In the genomic region with DNA sequence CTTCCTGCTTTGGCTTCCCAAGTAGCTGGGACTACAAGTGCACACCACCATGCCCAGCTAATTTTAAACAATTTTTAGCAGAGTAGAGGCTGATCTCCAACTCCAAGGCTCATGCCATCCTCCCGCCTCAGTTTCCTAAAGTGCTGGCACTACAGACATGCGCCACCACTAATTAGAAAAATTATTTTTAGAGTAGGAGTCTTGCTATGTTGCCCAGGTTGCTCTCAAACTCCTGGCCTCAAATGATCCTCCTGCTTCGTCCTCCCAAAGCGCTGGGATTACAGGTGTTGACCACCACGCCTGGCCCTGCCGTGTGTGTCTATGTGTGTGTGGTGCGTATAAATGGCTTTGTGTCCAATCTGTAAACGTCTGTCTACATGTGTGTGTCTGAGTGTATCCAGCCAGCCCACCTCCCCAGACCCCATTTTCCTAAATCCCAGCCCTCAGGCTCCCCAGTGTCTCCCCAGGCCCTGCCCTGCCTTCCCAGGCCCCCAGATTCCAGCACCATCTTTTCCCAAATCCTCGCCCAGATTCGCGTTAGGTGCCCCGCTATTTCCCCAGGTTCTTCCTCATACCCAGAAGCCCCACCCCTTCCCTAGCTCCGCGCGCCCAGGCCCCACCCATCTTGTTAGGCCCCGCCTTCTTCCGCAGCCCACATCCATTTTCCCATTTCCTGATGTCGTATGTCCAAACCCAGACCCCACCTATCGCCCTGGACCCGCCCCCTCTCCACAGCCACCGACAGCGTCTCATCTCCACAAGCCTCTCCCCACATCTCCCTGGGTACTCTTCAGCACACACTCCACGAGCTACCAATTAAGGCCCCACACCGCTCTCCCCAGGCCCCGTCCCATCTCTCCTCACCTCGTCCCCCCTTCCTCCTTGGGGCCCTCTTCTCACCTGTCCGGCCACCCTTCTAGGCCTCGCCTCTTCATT, we compare ENCODE assay signal across 9 cellular contexts. TPM values are rescaled to one million over a fixed set of nuclear protein-coding genes. Genes with fewer than 3 reads are reported as not detected.
A peak's percentile ranks its signal among the peaks of the same experiment; 100 is the strongest.
DNase-seq lines count a peak whose midpoint lies in the region; FAIRE-seq and TF ChIP-seq lines count a peak whose summit lies in the region.
"Had no signal": no experiment of that assay in that cellular context is flagged by ENCODE, and none has a peak within 500 bp of the region (broad histone marks: within the 10 kb centered on the region; RNA-seq: fewer than 3 reads in every experiment).

No MANE protein-coding gene starts in this region.

- no peaks in the 10 kb centered on the region for H3K9me3 Mint-ChIP-seq in endothelial cell (ENCODE audit: unreplicated experiment)

- H3K4me3 Mint-ChIP-seq in endothelial cell (ENCODE audit: unreplicated experiment): peak overlapping the region; percentile 56

- peak overlapping the region; percentile 6 for H3K27ac Mint-ChIP-seq in endothelial cell (ENCODE audit: unreplicated experiment)

- H3K79me2 ChIP-seq in OCI-LY7 (ENCODE audit: insufficient read depth, low read depth, low read length) (no peaks in the 10 kb centered on the region), smooth muscle cell (ENCODE audit: low read depth) (no peaks in the 10 kb centered on the region)

- peaks cover 8% of the 10 kb centered on the region for H3K4me1 ChIP-seq in OCI-LY7 (ENCODE audit: insufficient read depth, low read length, poor library complexity, severe bottlenecking)
- H3K4me1 ChIP-seq in smooth muscle cell (ENCODE audit: low read depth): no peaks in the 10 kb centered on the region

- POLR2A ChIA-PET in OCI-LY7 (lab: Charles Lee): no interaction called here

- H3K27ac ChIP-seq in OCI-LY7 (ENCODE audit: low read depth, low read length, poor library complexity, severe bottlenecking) (no peak overlapping the region), smooth muscle cell (ENCODE audit: low read depth) (no peak overlapping the region)

- DNase-seq in DMS53 (lab: John Stamatoyannopoulos, UW) (peak; percentile 62), DMS53 treated with DMSO at 0.1 percent for 48 hours (lab: John Stamatoyannopoulos, UW; ENCODE audit: unreplicated experiment) (no peak), OCI-LY7 (ENCODE audit: low spot score) (no peak), endothelial cell (ENCODE audit: low spot score) (peak; percentile 58), smooth muscle cell (lab: John Stamatoyannopoulos, UW; ENCODE audit: unreplicated experiment) (no peak), D721Med (ENCODE audit: insufficient read length, low spot score) (no peak), NCI-H128 (lab: John Stamatoyannopoulos, UW; ENCODE audit: unreplicated experiment) (no peak)
- no peak for DNase-seq in activated CD4-positive, CD25-positive, alpha-beta regulatory T cell treated with anti-CD3 and anti-CD28 coated beads, Interleukin-2, amount 50 U/mL, for 72 hours

- peak overlapping the region; percentile 10; the same call in 1 of the 2 replicates for H3K4me2 ChIP-seq in OCI-LY7 (ENCODE audit: low read length)
- peak overlapping the region; percentile 80 for H3K4me2 ChIP-seq in smooth muscle cell

- H2AFZ ChIP-seq in OCI-LY7 (ENCODE audit: low read length) (no peak overlapping the region), smooth muscle cell (ENCODE audit: low read depth) (no peak overlapping the region)

- FAIRE-seq in D721Med (lab: Jason Lieb, UNC): no peak
- FAIRE-seq: A204.1 had no signal

- H3K9me2 ChIP-seq in OCI-LY7 (ENCODE audit: insufficient read depth, low read length): no peaks in the 10 kb centered on the region

- H3K36me3 Mint-ChIP-seq in endothelial cell (ENCODE audit: low read depth, unreplicated experiment): peaks cover 8% of the 10 kb centered on the region

- H3K9me3 ChIP-seq in OCI-LY7 (ENCODE audit: low read length): no peaks in the 10 kb centered on the region
- H3K9me3 ChIP-seq in smooth muscle cell (replicated peaks; ENCODE audit: low read depth): no peaks in the 10 kb centered on the region

- intact Hi-C loops in OCI-LY7 (cut with micrococcal nuclease; ENCODE audit: unreplicated experiment): no loop called here

- no TSS peak for BruUV-seq in OCI-LY7 (replicated peaks; lab: Mats Ljungman, UMichigan)

- peaks cover 17% of the 10 kb centered on the region for H3K27me3 Mint-ChIP-seq in endothelial cell (ENCODE audit: unreplicated experiment)

- H4K20me1 ChIP-seq in OCI-LY7 (ENCODE audit: insufficient read depth, low read length) (no peaks in the 10 kb centered on the region), smooth muscle cell (ENCODE audit: low read depth) (no peaks in the 10 kb centered on the region)

- no peaks in the 10 kb centered on the region for H3K36me3 ChIP-seq in OCI-LY7 (ENCODE audit: insufficient read depth, low read length)
- no peaks in the 10 kb centered on the region for H3K36me3 ChIP-seq in smooth muscle cell (ENCODE audit: low read depth)

- peaks cover 80% of the 10 kb centered on the region for H3K27me3 ChIP-seq in smooth muscle cell (ENCODE audit: low read depth)

- H3K4me1 Mint-ChIP-seq in endothelial cell (ENCODE audit: unreplicated experiment): peaks cover 44% of the 10 kb centered on the region

- 23% methylated on average over 13 of the region's 28 CpGs for WGBS in smooth muscle cell (ENCODE audit: low lambda C conversion rate)

- TF ChIP-seq CTCF in OCI-LY7 (conservative IDR thresholded peaks at IDR 0.05; ENCODE audit: low read length) (no peak), endothelial cell (IDR thresholded peaks at IDR 0.05; ENCODE audit: unreplicated experiment) (no peak), smooth muscle cell (IDR thresholded peaks at IDR 0.05; ENCODE audit: borderline replicate concordance, insufficient read depth, poor library complexity, severe bottlenecking) (no peak), D721Med (IDR thresholded peaks at IDR 0.05; ENCODE audit: insufficient read depth, missing control alignments) (no peak)

- H3F3A ChIP-seq in smooth muscle cell (ENCODE audit: low read depth): no peaks in the 10 kb centered on the region

- CTCF ChIA-PET in OCI-LY7 (lab: Charles Lee; ENCODE audit: unreplicated experiment): no interaction called here

- no peak overlapping the region for H3K9ac ChIP-seq in smooth muscle cell (ENCODE audit: low read depth)

- H3K4me3 ChIP-seq in OCI-LY7 (ENCODE audit: low read depth, low read length, poor library complexity, severe bottlenecking) (no peak overlapping the region), smooth muscle cell (no peak overlapping the region)

RNA-seq across cellular contexts. Expression of gene SLC8A2, which starts 24.9 kb away (rescaled TPM):
- 0.13 TPM in 1 of 2 replicates, not detected in the other for total RNA-seq in OCI-LY7 (2014; rRNA removed; shearing (Covaris generic))
- total RNA-seq in OCI-LY7 (2022): 0.36 and 0.59 TPM in 2 replicates
- total RNA-seq in endothelial cell (ENCODE audit: unreplicated experiment): 0.80 TPM
- total RNA-seq in smooth muscle cell: 0.22 and 0.31 TPM in 2 replicates
- 0.50 and 0.62 TPM in 2 replicates for polyA plus RNA-seq in smooth muscle cell

RNA-seq across cellular contexts. Expression of gene MEIS3, which starts 27.5 kb away (rescaled TPM):
- total RNA-seq in OCI-LY7 (2014; rRNA removed; shearing (Covaris generic)): not detected in 2 replicates
- total RNA-seq in OCI-LY7 (2022): 0.79 and 1.3 TPM in 2 replicates
- 2.7 TPM for total RNA-seq in endothelial cell (ENCODE audit: unreplicated experiment)
- total RNA-seq in smooth muscle cell: 49.7 and 59.0 TPM in 2 replicates
- polyA plus RNA-seq in smooth muscle cell: 111 and 141 TPM in 2 replicates

RNA-seq across cellular contexts. Expression of gene KPTN, which starts 37.2 kb away (rescaled TPM):
- total RNA-seq in OCI-LY7 (2014; rRNA removed; shearing (Covaris generic)): 13.8 and 14.0 TPM in 2 replicates
- total RNA-seq in OCI-LY7 (2022) (11.5 and 13.6 TPM in 2 replicates), endothelial cell (ENCODE audit: unreplicated experiment) (12.0 TPM), smooth muscle cell (3.4 and 12.2 TPM in 2 replicates)
- polyA plus RNA-seq in smooth muscle cell: 10.6 and 15.5 TPM in 2 replicates

Comparison
In these comparisons a context has a peak if more than half of its experiments do, and no peak if none do; other contexts are left out.
1. DNase-seq: peak in DMS53 (single experiment) and endothelial cell (single experiment); none in DMS53 treated with DMSO at 0.1 percent for 48 hours (single experiment), OCI-LY7 (single experiment), smooth muscle cell (single experiment), D721Med (single experiment), NCI-H128 (single experiment) and activated CD4-positive, CD25-positive, alpha-beta regulatory T cell treated with anti-CD3 and anti-CD28 coated beads, Interleukin-2, amount 50 U/mL, for 72 hours (single experiment).
2. RNA of gene MEIS3, which starts 27.5 kb away (total RNA-seq): 49.7 to 59.0 TPM in smooth muscle cell; 2.7 TPM in endothelial cell (single experiment) and 0.79 to 1.3 TPM in OCI-LY7; every median in the first group is over 10 times any median in the second.